In the genomic region with DNA sequence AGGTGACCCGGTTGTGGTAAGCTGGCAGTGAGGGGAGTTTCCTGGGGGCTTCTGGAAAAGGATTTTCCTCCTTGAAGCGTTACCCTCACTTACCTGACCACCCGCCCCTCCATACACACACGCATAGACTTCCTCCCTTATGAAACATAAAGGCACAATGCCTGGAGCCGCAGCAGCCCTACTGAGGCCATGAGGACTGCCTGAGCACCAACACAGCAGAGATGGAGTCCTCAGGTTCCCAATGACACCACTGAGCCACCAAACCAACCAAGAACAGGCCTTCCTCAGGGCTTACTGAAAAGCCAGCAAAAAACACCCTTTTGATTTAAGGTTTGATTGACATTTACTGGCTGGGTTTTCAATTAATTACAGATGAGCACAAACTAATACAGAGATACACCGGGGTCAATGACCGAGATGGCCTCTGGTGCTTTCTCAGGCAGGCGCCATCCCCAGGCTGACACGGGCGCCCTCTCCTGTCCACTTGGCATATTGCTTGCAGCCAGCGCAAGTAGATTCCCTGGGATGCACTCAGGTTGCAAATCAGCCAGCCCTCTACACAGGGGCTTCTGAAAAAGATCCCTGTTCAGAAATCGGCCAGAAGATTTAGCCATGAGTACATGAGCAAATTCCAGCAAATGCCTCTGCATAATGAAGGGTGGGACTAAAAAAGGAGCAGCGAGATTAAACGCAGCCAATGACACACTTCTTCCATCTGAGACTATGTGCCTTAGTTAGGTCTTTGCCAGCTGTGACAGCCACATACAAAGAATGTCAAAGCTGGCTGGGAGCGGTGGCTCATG, we compare ENCODE assay signal across 8 cellular contexts. TPM values are rescaled to one million over a fixed set of nuclear protein-coding genes. Genes with fewer than 3 reads are reported as not detected.
A peak's percentile ranks its signal among the peaks of the same experiment; 100 is the strongest.
DNase-seq lines count a peak whose midpoint lies in the region; ATAC-seq lines count a peak whose summit lies in the region.

No MANE protein-coding gene starts in this region.

- H3K4me3 Mint-ChIP-seq in activated naive CD8-positive, alpha-beta T cell treated with anti-CD3 and anti-CD28 coated beads, Interleukin-2, amount 10 ng/mL, durations not matched to agents 7 days and 5 days: no peak overlapping the region

- no peak overlapping the region for H3K27ac ChIP-seq in SJCRH30

- no peaks in the 10 kb centered on the region for H3K27me3 ChIP-seq in SJCRH30

- no peaks in the 10 kb centered on the region for H3K9me3 Mint-ChIP-seq in activated naive CD8-positive, alpha-beta T cell treated with anti-CD3 and anti-CD28 coated beads, Interleukin-2, amount 10 ng/mL, durations not matched to agents 7 days and 5 days

- no peaks in the 10 kb centered on the region for H3K36me3 ChIP-seq in SJCRH30

- no peaks in the 10 kb centered on the region for H3K9me3 ChIP-seq in SJCRH30 (replicated peaks)

- intact Hi-C loops in left ventricle myocardium superior (cut with micrococcal nuclease): no loop called here

- POLR2A ChIA-PET in activated naive CD8-positive, alpha-beta T cell treated with anti-CD3 and anti-CD28 coated beads, Interleukin-2, amount 10 ng/mL, durations not matched to agents 7 days and 5 days (lab: Charles Lee): no interaction called here

- H3K4me1 ChIP-seq in SJCRH30: no peaks in the 10 kb centered on the region

- H3K27ac Mint-ChIP-seq in activated naive CD8-positive, alpha-beta T cell treated with anti-CD3 and anti-CD28 coated beads, Interleukin-2, amount 10 ng/mL, durations not matched to agents 7 days and 5 days: peak overlapping the region; percentile 33

- H3K4me3 ChIP-seq in SJCRH30: no peak overlapping the region

- ATAC-seq in activated naive CD8-positive, alpha-beta T cell treated with anti-CD3 and anti-CD28 coated beads, Interleukin-2, amount 10 ng/mL, durations not matched to agents 7 days and 5 days (ENCODE audit: low read depth): peak; percentile 39
- ATAC-seq in left ventricle myocardium superior (peak; percentile 70), GM19023 (IDR thresholded peaks at IDR 0.05; ENCODE audit: unreplicated experiment) (no peak), HG02970 (IDR thresholded peaks at IDR 0.05; ENCODE audit: low FRiP score, unreplicated experiment) (no peak)

- DNase-seq in SIG-M5 treated with dmso at 0.1 percent for 504 hours (lab: John Stamatoyannopoulos, UW; ENCODE audit: unreplicated experiment) (peak; percentile 27), SIG-M5 (lab: John Stamatoyannopoulos, UW) (no peak), SJCRH30 (peak; percentile 20 to 36), left ventricle myocardium superior (peak; percentile 76)
- peak; percentile 75 for DNase-seq in activated naive CD8-positive, alpha-beta T cell treated with anti-CD3 and anti-CD28 coated beads, Interleukin-2, amount 10 ng/mL, durations not matched to agents 7 days and 5 days
- peak; percentile 17 to 62 for DNase-seq in stimulated activated CD4-positive, alpha-beta T cell treated with anti-CD3 and anti-CD28 coated beads, Interleukin-12 subunit alpha, Interleukin-12 subunit beta, amount 100 ng/mL, for 24 hours (ENCODE audit: low read depth in 2 of 2)

- H3K4me1 Mint-ChIP-seq in activated naive CD8-positive, alpha-beta T cell treated with anti-CD3 and anti-CD28 coated beads, Interleukin-2, amount 10 ng/mL, durations not matched to agents 7 days and 5 days: peaks cover 5% of the 10 kb centered on the region

- H3K36me3 Mint-ChIP-seq in activated naive CD8-positive, alpha-beta T cell treated with anti-CD3 and anti-CD28 coated beads, Interleukin-2, amount 10 ng/mL, durations not matched to agents 7 days and 5 days: peaks cover 1% of the 10 kb centered on the region

- no peaks in the 10 kb centered on the region for H3K27me3 Mint-ChIP-seq in activated naive CD8-positive, alpha-beta T cell treated with anti-CD3 and anti-CD28 coated beads, Interleukin-2, amount 10 ng/mL, durations not matched to agents 7 days and 5 days

RNA-seq across cellular contexts. Expression of a gene that starts 14.8 kb away (rescaled TPM):
- total RNA-seq in SJCRH30 (2014; rRNA removed; shearing (Covaris generic)): 8.6 and 9.9 TPM in 2 replicates
- total RNA-seq in activated naive CD8-positive, alpha-beta T cell treated with anti-CD3 and anti-CD28 coated beads, Interleukin-2, amount 10 ng/mL, durations not matched to agents 7 days and 5 days: 10 to 100 TPM; 10.6 to 11.8 TPM
- total RNA-seq in left ventricle myocardium superior: 26.9 TPM

RNA-seq across cellular contexts. Expression of a gene that starts 32.2 kb away (rescaled TPM):
- 0.14 and 0.18 TPM in 2 replicates for total RNA-seq in SJCRH30 (2014; rRNA removed; shearing (Covaris generic))
- total RNA-seq in activated naive CD8-positive, alpha-beta T cell treated with anti-CD3 and anti-CD28 coated beads, Interleukin-2, amount 10 ng/mL, durations not matched to agents 7 days and 5 days: not detected
- total RNA-seq in left ventricle myocardium superior: 4.8 TPM

Comparison
In these comparisons a context has a peak if more than half of its experiments do, and no peak if none do; other contexts are left out.
1. ATAC-seq: peak in activated naive CD8-positive, alpha-beta T cell treated with anti-CD3 and anti-CD28 coated beads, Interleukin-2, amount 10 ng/mL, durations not matched to agents 7 days and 5 days (single experiment) and left ventricle myocardium superior (single experiment); none in GM19023 (single experiment) and HG02970 (single experiment).